Comparison of ENCODE assay signal across 1 cellular context in the genomic region with DNA sequence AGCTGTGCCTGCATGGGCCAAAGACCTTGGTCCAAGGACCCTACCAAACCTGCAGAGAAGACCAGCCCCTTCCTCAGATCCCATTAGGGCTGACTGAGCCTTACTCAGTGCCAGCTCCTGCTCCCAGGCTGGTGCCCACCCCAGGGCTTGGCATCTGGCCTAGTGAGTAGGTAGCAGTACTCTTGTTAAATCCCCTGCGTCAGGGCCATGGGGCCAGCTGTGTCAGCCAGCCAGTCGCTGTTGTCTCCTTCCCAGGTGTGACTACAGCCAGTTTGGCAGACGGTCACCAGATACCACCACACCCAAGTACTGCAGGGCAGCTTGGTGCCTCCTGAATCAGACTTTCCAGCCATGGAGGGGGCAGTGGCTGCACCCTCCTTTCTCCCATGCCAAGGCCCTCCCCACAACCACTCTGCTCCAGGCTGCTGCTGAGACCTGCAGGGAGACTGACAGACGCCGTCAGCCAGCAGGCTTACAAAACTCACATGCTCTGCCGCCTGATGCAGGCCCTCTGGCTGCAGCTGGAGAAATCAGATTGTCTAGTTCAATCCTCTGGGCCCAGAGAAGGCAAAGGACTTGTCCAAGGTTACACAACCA.
A peak's percentile ranks its signal among the peaks of the same experiment; 100 is the strongest.
TF ChIP-seq lines count a peak whose summit lies in the region.

No MANE protein-coding gene starts in this region.

TF ChIP-seq in HepG2, 621 proteins besides CTCF, POLR2A, EP300 and RAD21:
- TF ChIP-seq GMEB1 (CRISPR knock-in tag; IDR thresholded peaks at IDR 0.05; ENCODE audit: borderline replicate concordance) (no peak), MIXL1 (CRISPR knock-in tag; IDR thresholded peaks at IDR 0.05) (no peak), NRL (CRISPR knock-in tag; IDR thresholded peaks at IDR 0.05; ENCODE audit: borderline replicate concordance) (no peak), ZNF687 (CRISPR knock-in tag; IDR thresholded peaks at IDR 0.05) (peak; percentile 29; the same call in 1 of the 2 replicates), TFDP1 (CRISPR knock-in tag; IDR thresholded peaks at IDR 0.05; ENCODE audit: borderline replicate concordance) (no peak), ZNF33A (CRISPR knock-in tag; IDR thresholded peaks at IDR 0.05; ENCODE audit: borderline replicate concordance) (no peak)
- TF ChIP-seq, protein P1, sequence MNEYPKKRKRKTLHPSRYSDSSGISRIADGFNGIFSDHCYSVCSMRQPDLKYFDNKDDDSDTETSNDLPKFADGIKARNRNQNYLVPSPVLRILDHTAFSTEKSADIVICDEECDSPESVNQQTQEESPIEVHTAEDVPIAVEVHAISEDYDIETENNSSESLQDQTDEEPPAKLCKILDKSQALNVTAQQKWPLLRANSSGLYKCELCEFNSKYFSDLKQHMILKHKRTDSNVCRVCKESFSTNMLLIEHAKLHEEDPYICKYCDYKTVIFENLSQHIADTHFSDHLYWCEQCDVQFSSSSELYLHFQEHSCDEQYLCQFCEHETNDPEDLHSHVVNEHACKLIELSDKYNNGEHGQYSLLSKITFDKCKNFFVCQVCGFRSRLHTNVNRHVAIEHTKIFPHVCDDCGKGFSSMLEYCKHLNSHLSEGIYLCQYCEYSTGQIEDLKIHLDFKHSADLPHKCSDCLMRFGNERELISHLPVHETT (CRISPR knock-in tag; conservative IDR thresholded peaks at IDR 0.05) = no peak
- TF ChIP-seq, protein P2, sequence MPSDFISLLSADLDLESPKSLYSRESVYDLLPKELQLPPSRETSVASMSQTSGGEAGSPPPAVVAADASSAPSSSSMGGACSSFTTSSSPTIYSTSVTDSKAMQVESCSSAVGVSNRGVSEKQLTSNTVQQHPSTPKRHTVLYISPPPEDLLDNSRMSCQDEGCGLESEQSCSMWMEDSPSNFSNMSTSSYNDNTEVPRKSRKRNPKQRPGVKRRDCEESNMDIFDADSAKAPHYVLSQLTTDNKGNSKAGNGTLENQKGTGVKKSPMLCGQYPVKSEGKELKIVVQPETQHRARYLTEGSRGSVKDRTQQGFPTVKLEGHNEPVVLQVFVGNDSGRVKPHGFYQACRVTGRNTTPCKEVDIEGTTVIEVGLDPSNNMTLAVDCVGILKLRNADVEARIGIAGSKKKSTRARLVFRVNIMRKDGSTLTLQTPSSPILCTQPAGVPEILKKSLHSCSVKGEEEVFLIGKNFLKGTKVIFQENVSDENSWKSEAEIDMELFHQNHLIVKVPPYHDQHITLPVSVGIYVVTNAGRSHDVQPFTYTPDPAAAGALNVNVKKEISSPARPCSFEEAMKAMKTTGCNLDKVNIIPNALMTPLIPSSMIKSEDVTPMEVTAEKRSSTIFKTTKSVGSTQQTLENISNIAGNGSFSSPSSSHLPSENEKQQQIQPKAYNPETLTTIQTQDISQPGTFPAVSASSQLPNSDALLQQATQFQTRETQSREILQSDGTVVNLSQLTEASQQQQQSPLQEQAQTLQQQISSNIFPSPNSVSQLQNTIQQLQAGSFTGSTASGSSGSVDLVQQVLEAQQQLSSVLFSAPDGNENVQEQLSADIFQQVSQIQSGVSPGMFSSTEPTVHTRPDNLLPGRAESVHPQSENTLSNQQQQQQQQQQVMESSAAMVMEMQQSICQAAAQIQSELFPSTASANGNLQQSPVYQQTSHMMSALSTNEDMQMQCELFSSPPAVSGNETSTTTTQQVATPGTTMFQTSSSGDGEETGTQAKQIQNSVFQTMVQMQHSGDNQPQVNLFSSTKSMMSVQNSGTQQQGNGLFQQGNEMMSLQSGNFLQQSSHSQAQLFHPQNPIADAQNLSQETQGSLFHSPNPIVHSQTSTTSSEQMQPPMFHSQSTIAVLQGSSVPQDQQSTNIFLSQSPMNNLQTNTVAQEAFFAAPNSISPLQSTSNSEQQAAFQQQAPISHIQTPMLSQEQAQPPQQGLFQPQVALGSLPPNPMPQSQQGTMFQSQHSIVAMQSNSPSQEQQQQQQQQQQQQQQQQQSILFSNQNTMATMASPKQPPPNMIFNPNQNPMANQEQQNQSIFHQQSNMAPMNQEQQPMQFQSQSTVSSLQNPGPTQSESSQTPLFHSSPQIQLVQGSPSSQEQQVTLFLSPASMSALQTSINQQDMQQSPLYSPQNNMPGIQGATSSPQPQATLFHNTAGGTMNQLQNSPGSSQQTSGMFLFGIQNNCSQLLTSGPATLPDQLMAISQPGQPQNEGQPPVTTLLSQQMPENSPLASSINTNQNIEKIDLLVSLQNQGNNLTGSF (CRISPR knock-in tag; IDR thresholded peaks at IDR 0.05) = no peak
- TF ChIP-seq, protein P3, sequence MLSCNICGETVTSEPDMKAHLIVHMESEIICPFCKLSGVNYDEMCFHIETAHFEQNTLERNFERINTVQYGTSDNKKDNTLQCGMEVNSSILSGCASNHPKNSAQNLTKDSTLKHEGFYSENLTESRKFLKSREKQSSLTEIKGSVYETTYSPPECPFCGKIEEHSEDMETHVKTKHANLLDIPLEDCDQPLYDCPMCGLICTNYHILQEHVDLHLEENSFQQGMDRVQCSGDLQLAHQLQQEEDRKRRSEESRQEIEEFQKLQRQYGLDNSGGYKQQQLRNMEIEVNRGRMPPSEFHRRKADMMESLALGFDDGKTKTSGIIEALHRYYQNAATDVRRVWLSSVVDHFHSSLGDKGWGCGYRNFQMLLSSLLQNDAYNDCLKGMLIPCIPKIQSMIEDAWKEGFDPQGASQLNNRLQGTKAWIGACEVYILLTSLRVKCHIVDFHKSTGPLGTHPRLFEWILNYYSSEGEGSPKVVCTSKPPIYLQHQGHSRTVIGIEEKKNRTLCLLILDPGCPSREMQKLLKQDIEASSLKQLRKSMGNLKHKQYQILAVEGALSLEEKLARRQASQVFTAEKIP (CRISPR knock-in tag; IDR thresholded peaks at IDR 0.05; ENCODE audit: borderline replicate concordance) = no peak
